In genomic region chr10:86645111-86645445, GRCh38 we compare ENCODE assay signal across 22 cellular contexts. TPM values are rescaled to one million over a fixed set of nuclear protein-coding genes. Genes with fewer than 3 reads are reported as not detected.
DNase-seq lines count a peak whose midpoint lies in the region; ATAC-seq and TF ChIP-seq lines count a peak whose summit lies in the region.
"Had no signal": no experiment of that assay in that cellular context is flagged by ENCODE, and none has a peak within 500 bp of the region (broad histone marks: within the 10 kb centered on the region; RNA-seq: fewer than 3 reads in every experiment).

No MANE protein-coding gene starts in this region.

- H3K27ac ChIP-seq in endodermal cell (ENCODE audit: low read depth, low read length) (no peak overlapping the region), sigmoid colon (peak overlapping the region in 1 of 4 donors; percentile 43)

- no peak for DNase-seq in natural killer cell treated with Interleukin-12 subunit alpha and Interleukin-12 subunit beta and Interleukin-15 and Interleukin-18, amount 100 ng/mL, for 72 hours (ENCODE audit: low spot score)
- DNase-seq in natural killer cell, result no peak
- peak; percentile 37 for DNase-seq in endodermal cell
- peak; percentile 37 for DNase-seq in sigmoid colon
- DNase-seq in ureter (ENCODE audit: low spot score), result peak; percentile 36
- DNase-seq: ACHN; Calu3; CD4-positive, CD25-positive, alpha-beta regulatory T cell; DMS79; GOT3; NCI-H1417; NCI-H1930; NCI-H2171 treated with DMSO at 0.1 percent for 48 hours; NCI-H774; SHP77 treated with DMSO at 0.1 percent for 48 hours had no signal

- intact Hi-C loops in natural killer cell (cut with micrococcal nuclease), result no loop called here
- intact Hi-C loops in sigmoid colon (cut with DNase I), result no loop called here

- H3K36me3 Mint-ChIP-seq in natural killer cell treated with Interleukin-12 subunit alpha and Interleukin-12 subunit beta and Interleukin-15 and Interleukin-18, amount 100 ng/mL, for 72 hours, result no peaks in the 10 kb centered on the region
- H3K36me3 Mint-ChIP-seq in natural killer cell (no peaks in the 10 kb centered on the region), endodermal cell (ENCODE audit: low read depth) (no peaks in the 10 kb centered on the region)
- H3K36me3 Mint-ChIP-seq: CD4-positive, CD25-positive, alpha-beta regulatory T cell had no signal

- TF ChIP-seq POLR2A in sigmoid colon (IDR thresholded peaks at IDR 0.05) (no peak), GM18505 (IDR thresholded peaks at IDR 0.05; ENCODE audit: borderline replicate concordance, extremely low read depth, insufficient read depth, insufficient read length) (no peak)

- no peaks in the 10 kb centered on the region for H3K9me3 Mint-ChIP-seq in natural killer cell treated with Interleukin-12 subunit alpha and Interleukin-12 subunit beta and Interleukin-15 and Interleukin-18, amount 100 ng/mL, for 72 hours
- no peaks in the 10 kb centered on the region for H3K9me3 Mint-ChIP-seq in natural killer cell
- peaks cover 15% of the 10 kb centered on the region for H3K9me3 Mint-ChIP-seq in endodermal cell

- peaks cover 4 to 7% of the 10 kb centered on the region in 2 donors for H3K4me1 Mint-ChIP-seq in natural killer cell treated with Interleukin-12 subunit alpha and Interleukin-12 subunit beta and Interleukin-15 and Interleukin-18, amount 100 ng/mL, for 72 hours (ENCODE audit: low read depth in 2 of 2)
- H3K4me1 Mint-ChIP-seq in natural killer cell, result peaks cover 7 to 10% of the 10 kb centered on the region in 2 donors
- no peaks in the 10 kb centered on the region for H3K4me1 Mint-ChIP-seq in endodermal cell

- ATAC-seq in natural killer cell treated with Interleukin-12 subunit alpha and Interleukin-12 subunit beta and Interleukin-15 and Interleukin-18, amount 100 ng/mL, for 72 hours, result peak; percentile 12 to 38
- ATAC-seq in natural killer cell (no peak), HG02623 (IDR thresholded peaks at IDR 0.05; ENCODE audit: unreplicated experiment) (no peak), GM21390 (IDR thresholded peaks at IDR 0.05; ENCODE audit: unreplicated experiment) (no peak), GM18505 (IDR thresholded peaks at IDR 0.05; ENCODE audit: unreplicated experiment) (no peak)
- ATAC-seq: Panc1 had no signal

- no peaks in the 10 kb centered on the region for H3K27me3 ChIP-seq in endodermal cell (ENCODE audit: control insufficient read depth, insufficient read depth, low read length, poor library complexity, severe bottlenecking)
- H3K27me3 ChIP-seq in sigmoid colon, result no peaks in the 10 kb centered on the region

- H3K4me3 Mint-ChIP-seq in natural killer cell treated with Interleukin-12 subunit alpha and Interleukin-12 subunit beta and Interleukin-15 and Interleukin-18, amount 100 ng/mL, for 72 hours, result no peak overlapping the region
- H3K4me3 Mint-ChIP-seq in natural killer cell (no peak overlapping the region), endodermal cell (no peak overlapping the region)
- H3K4me3 Mint-ChIP-seq: CD4-positive, CD25-positive, alpha-beta regulatory T cell had no signal

- no peak overlapping the region for H3K4me3 ChIP-seq in endodermal cell (ENCODE audit: low read length)
- H3K4me3 ChIP-seq in sigmoid colon, result no peak overlapping the region

- no peaks in the 10 kb centered on the region for H3K4me1 ChIP-seq in endodermal cell (ENCODE audit: control insufficient read depth, insufficient read depth, low read length)
- H3K4me1 ChIP-seq in sigmoid colon, result peaks cover 0 to 34% (median 17%) of the 10 kb centered on the region in 4 donors

- H3K9ac ChIP-seq in endodermal cell (ENCODE audit: extremely low read depth, low read length, poor library complexity, severe bottlenecking), result no peak overlapping the region

- H3K36me3 ChIP-seq in endodermal cell (ENCODE audit: control insufficient read depth, insufficient read depth, low read length) (no peaks in the 10 kb centered on the region), sigmoid colon (no peaks in the 10 kb centered on the region)

- no peak for TF ChIP-seq CTCF in natural killer cell (IDR thresholded peaks at IDR 0.05)
- TF ChIP-seq CTCF in endodermal cell (conservative IDR thresholded peaks at IDR 0.05), result no peak
- no peak for TF ChIP-seq CTCF in sigmoid colon (IDR thresholded peaks at IDR 0.05)

- H3K27ac Mint-ChIP-seq in natural killer cell treated with Interleukin-12 subunit alpha and Interleukin-12 subunit beta and Interleukin-15 and Interleukin-18, amount 100 ng/mL, for 72 hours, result no peak overlapping the region
- H3K27ac Mint-ChIP-seq in natural killer cell (no peak overlapping the region), endodermal cell (no peak overlapping the region)
- H3K27ac Mint-ChIP-seq: CD4-positive, CD25-positive, alpha-beta regulatory T cell had no signal

- H3K9me3 ChIP-seq in endodermal cell (ENCODE audit: control insufficient read depth, low read length), result peaks cover 4% of the 10 kb centered on the region
- H3K9me3 ChIP-seq in sigmoid colon, result no peaks in the 10 kb centered on the region

- no peak for TF ChIP-seq EP300 in sigmoid colon (IDR thresholded peaks at IDR 0.05)

- WGBS in endodermal cell (ENCODE audit: insufficient coverage in 1 of 2, insufficient read length in 1 of 2), 2 experiments, result 100% methylated on average over 1 to 2 of the region's 2 CpGs
- 92% methylated on average over 2 of the region's 2 CpGs for WGBS in sigmoid colon, 2 donors

- H3K27me3 Mint-ChIP-seq in natural killer cell treated with Interleukin-12 subunit alpha and Interleukin-12 subunit beta and Interleukin-15 and Interleukin-18, amount 100 ng/mL, for 72 hours, result peaks cover 1 to 12% of the 10 kb centered on the region in 2 donors
- H3K27me3 Mint-ChIP-seq in natural killer cell (ENCODE audit: low read depth in 2 of 2) (peaks cover 2 to 4% of the 10 kb centered on the region in 2 donors), endodermal cell (ENCODE audit: insufficient read depth) (no peaks in the 10 kb centered on the region)

RNA-seq across cellular contexts. Expression of gene OPN4, which starts 9.3 kb away (rescaled TPM):
- total RNA-seq in natural killer cell treated with Interleukin-12 subunit alpha and Interleukin-12 subunit beta and Interleukin-15 and Interleukin-18, amount 100 ng/mL, for 72 hours, result not detected
- total RNA-seq in natural killer cell (not detected), endodermal cell (not detected), sigmoid colon (not detected), ureter (not detected)
- polyA plus RNA-seq in endodermal cell (2013, experiment 1 of 2), result not detected
- polyA plus RNA-seq in endodermal cell (2013, experiment 2 of 2), result not detected
- polyA plus RNA-seq in sigmoid colon, result under 1 TPM in 1 of 3 donors, not detected in 2; 0.04 TPM
- total RNA-seq: Calu3; CD4-positive, CD25-positive, alpha-beta regulatory T cell; G401; LHCN-M2; NCI-H460 had no signal
- polyA plus RNA-seq: CD4-positive, CD25-positive, alpha-beta regulatory T cell had no signal

RNA-seq across cellular contexts. Expression of gene LDB3, which starts 23.2 kb away (rescaled TPM):
- not detected for total RNA-seq in natural killer cell treated with Interleukin-12 subunit alpha and Interleukin-12 subunit beta and Interleukin-15 and Interleukin-18, amount 100 ng/mL, for 72 hours
- total RNA-seq in natural killer cell (under 1 TPM in 2 of 3 donors, not detected in 1; 0.11 to 0.12 TPM), endodermal cell (under 1 TPM; 0.11 to 0.35 TPM), sigmoid colon (10 to 100 TPM; 13.2 to 42.1 (median 22.4) TPM), ureter (15.9 TPM)
- 1.00 TPM for polyA plus RNA-seq in endodermal cell (2013, experiment 1 of 2)
- polyA plus RNA-seq in endodermal cell (2013, experiment 2 of 2), result 1.3 TPM
- polyA plus RNA-seq in sigmoid colon, result 1 to 10 TPM; 1.2 to 1.9 (median 1.8) TPM
- total RNA-seq: Calu3; CD4-positive, CD25-positive, alpha-beta regulatory T cell had no signal
- polyA plus RNA-seq: CD4-positive, CD25-positive, alpha-beta regulatory T cell had no signal

Comparison
In these comparisons a context has a peak if more than half of its experiments do, and no peak if none do; other contexts are left out.
1. ATAC-seq: peak in natural killer cell treated with Interleukin-12 subunit alpha and Interleukin-12 subunit beta and Interleukin-15 and Interleukin-18, amount 100 ng/mL, for 72 hours (2 of 2); none in natural killer cell (0 of 3), HG02623 (single experiment), GM21390 (single experiment) and GM18505 (single experiment).
2. DNase-seq: peak in endodermal cell (single experiment), sigmoid colon (single experiment) and ureter (single experiment); none in natural killer cell treated with Interleukin-12 subunit alpha and Interleukin-12 subunit beta and Interleukin-15 and Interleukin-18, amount 100 ng/mL, for 72 hours (single experiment) and natural killer cell (single experiment).
3. RNA of gene LDB3, which starts 23.2 kb away (total RNA-seq): 13.2 to 42.1 TPM in sigmoid colon and 15.9 TPM in ureter (single experiment); 0.11 to 0.35 TPM in endodermal cell, 0.11 to 0.12 TPM in natural killer cell and not detected in natural killer cell treated with Interleukin-12 subunit alpha and Interleukin-12 subunit beta and Interleukin-15 and Interleukin-18, amount 100 ng/mL, for 72 hours; every median in the first group is over 10 times any median in the second.